ENCODE assay signal across 20 cellular contexts in the genomic region with DNA sequence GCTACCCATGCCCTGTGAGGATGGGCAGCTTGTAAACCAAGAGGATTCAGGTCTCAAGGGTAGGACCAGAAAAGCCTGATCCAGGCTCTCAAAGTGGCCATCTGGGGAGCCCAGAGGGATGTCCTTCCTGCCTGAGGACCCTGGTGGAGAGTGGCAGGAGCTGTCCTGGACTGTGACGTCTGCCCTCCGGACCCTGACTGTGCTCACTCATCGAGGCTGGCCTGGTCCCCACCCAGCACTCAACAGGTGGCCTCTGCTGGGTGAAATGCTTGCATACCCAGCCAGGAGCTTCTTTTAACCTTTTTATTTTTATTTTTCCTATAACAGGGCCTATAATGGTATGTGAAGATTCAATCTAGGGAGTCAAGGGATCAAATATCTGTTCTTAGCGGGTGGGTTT. TPM values are rescaled to one million over a fixed set of nuclear protein-coding genes. Genes with fewer than 3 reads are reported as not detected.
A peak's percentile ranks its signal among the peaks of the same experiment; 100 is the strongest.
DNase-seq lines count a peak whose midpoint lies in the region; ATAC-seq and TF ChIP-seq lines count a peak whose summit lies in the region.
"Had no signal": no experiment of that assay in that cellular context is flagged by ENCODE, and none has a peak within 500 bp of the region (broad histone marks: within the 10 kb centered on the region; RNA-seq: fewer than 3 reads in every experiment).

No MANE protein-coding gene starts in this region.

- H3K4me3 Mint-ChIP-seq in CD4-positive, CD25-positive, alpha-beta regulatory T cell: peak overlapping the region in 2 of 4 donors; percentile 67 to 71
- H3K4me3 Mint-ChIP-seq in CD4-positive, alpha-beta T cell: peak overlapping the region; percentile 15
- H3K4me3 Mint-ChIP-seq in memory B cell: no peak overlapping the region

- H3K27me3 Mint-ChIP-seq in CD4-positive, CD25-positive, alpha-beta regulatory T cell: no peaks in the 10 kb centered on the region
- H3K27me3 Mint-ChIP-seq in CD4-positive, alpha-beta T cell: no peaks in the 10 kb centered on the region
- no peaks in the 10 kb centered on the region for H3K27me3 Mint-ChIP-seq in memory B cell
- H3K27me3 Mint-ChIP-seq: IgD-negative memory B cell had no signal

- intact Hi-C loops in CD4-positive, alpha-beta T cell (cut with DNase I, micrococcal nuclease): no loop called here
- intact Hi-C loops in vagina (cut with DNase I): no loop called here

- no peak for DNase-seq in CD4-positive, CD25-positive, alpha-beta regulatory T cell
- no peak for DNase-seq in CD4-positive, alpha-beta T cell
- DNase-seq in RWPE2 (ENCODE audit: low spot score) (no peak), memory B cell (ENCODE audit: low spot score in 2 of 2) (no peak), NCI-H2081 treated with DMSO at 0.1 percent for 48 hours (lab: John Stamatoyannopoulos, UW) (no peak), NCI-H1092 (lab: John Stamatoyannopoulos, UW) (no peak), vagina (ENCODE audit: extremely low spot score in 2 of 2) (no peak)
- DNase-seq: GOT3, HCEC 1CT, MV-4-11, NCI-H1694, NCI-H2081, NCI-H446 treated with DMSO at 0.1 percent for 48 hours, NCI-H526 treated with DMSO at 0.1 percent for 48 hours, OCI-M1, Right ventricle myocardium superior had no signal

- H3K4me1 Mint-ChIP-seq in CD4-positive, CD25-positive, alpha-beta regulatory T cell: peaks cover 24 to 58% (median 35%) of the 10 kb centered on the region in 4 donors
- peaks cover 41% of the 10 kb centered on the region for H3K4me1 Mint-ChIP-seq in CD4-positive, alpha-beta T cell (ENCODE audit: low read depth)
- H3K4me1 Mint-ChIP-seq in memory B cell: peaks cover 25% of the 10 kb centered on the region

- CTCF ChIA-PET in CD4-positive, alpha-beta T cell (lab: Charles Lee): interaction anchor here (1.4 kb wide), 1 partner anchor 21 kb away, joined by 7 read pairs; no protein-coding TSS in a partner anchor

- H3K9me3 Mint-ChIP-seq in CD4-positive, CD25-positive, alpha-beta regulatory T cell: peaks cover 0 to 1% (median 0%) of the 10 kb centered on the region in 7 donors
- H3K9me3 Mint-ChIP-seq in CD4-positive, alpha-beta T cell: no peaks in the 10 kb centered on the region
- no peaks in the 10 kb centered on the region for H3K9me3 Mint-ChIP-seq in memory B cell
- H3K9me3 Mint-ChIP-seq: CD4-positive, alpha-beta memory T cell; IgD-negative memory B cell had no signal

- H3K27me3 ChIP-seq in CD4-positive, CD25-positive, alpha-beta regulatory T cell (ENCODE audit: control insufficient read depth, insufficient read depth, low read length): no peaks in the 10 kb centered on the region
- no peaks in the 10 kb centered on the region for H3K27me3 ChIP-seq in CD4-positive, alpha-beta T cell (ENCODE audit: control insufficient read depth, insufficient read depth, low read length)
- H3K27me3 ChIP-seq in RWPE2 (ENCODE audit: insufficient read depth, poor library complexity, severe bottlenecking) (no peaks in the 10 kb centered on the region), vagina (no peaks in the 10 kb centered on the region)

- H3K36me3 Mint-ChIP-seq in CD4-positive, CD25-positive, alpha-beta regulatory T cell: peaks cover 4% of the 10 kb centered on the region
- H3K36me3 Mint-ChIP-seq in CD4-positive, alpha-beta T cell (ENCODE audit: low read depth): no peaks in the 10 kb centered on the region
- H3K36me3 Mint-ChIP-seq in memory B cell: no peaks in the 10 kb centered on the region
- H3K36me3 Mint-ChIP-seq: CD4-positive, alpha-beta memory T cell; IgD-negative memory B cell had no signal

- no peak for TF ChIP-seq CTCF in CD4-positive, alpha-beta T cell (IDR thresholded peaks at IDR 0.05)
- TF ChIP-seq CTCF in RWPE2 (IDR thresholded peaks at IDR 0.05; ENCODE audit: poor library complexity, severe bottlenecking) (no peak), vagina (IDR thresholded peaks at IDR 0.05) (no peak)

- H3K36me3 ChIP-seq in CD4-positive, CD25-positive, alpha-beta regulatory T cell (ENCODE audit: control insufficient read depth, insufficient read depth, low read length): no peaks in the 10 kb centered on the region
- H3K36me3 ChIP-seq in RWPE2 (ENCODE audit: low read depth) (no peaks in the 10 kb centered on the region), vagina (no peaks in the 10 kb centered on the region)

- peak overlapping the region; percentile 68 for H3K4me3 ChIP-seq in CD4-positive, CD25-positive, alpha-beta regulatory T cell (ENCODE audit: low read depth, low read length)
- H3K4me3 ChIP-seq in RWPE2 (ENCODE audit: severe bottlenecking): no peak overlapping the region
- H3K4me3 ChIP-seq in vagina: no peak overlapping the region

- H3K27ac Mint-ChIP-seq in CD4-positive, CD25-positive, alpha-beta regulatory T cell: peak overlapping the region; percentile 88 to 97 (median 94)
- H3K27ac Mint-ChIP-seq in CD4-positive, alpha-beta T cell: no peak overlapping the region
- H3K27ac Mint-ChIP-seq in memory B cell: peak overlapping the region; percentile 82

- H3K27ac ChIP-seq in CD4-positive, CD25-positive, alpha-beta regulatory T cell (ENCODE audit: insufficient read depth, low read length, poor library complexity, severe bottlenecking): peak overlapping the region; percentile 69
- no peak overlapping the region for H3K27ac ChIP-seq in CD4-positive, alpha-beta T cell (ENCODE audit: low read depth, low read length)
- H3K27ac ChIP-seq in RWPE2 (ENCODE audit: poor library complexity, severe bottlenecking) (peak overlapping the region; percentile 98), vagina (no peak overlapping the region)

- no peak for TF ChIP-seq POLR2A in vagina (IDR thresholded peaks at IDR 0.05)

- H3K9me3 ChIP-seq in CD4-positive, CD25-positive, alpha-beta regulatory T cell (ENCODE audit: control insufficient read depth in 2 of 2, low read length in 2 of 2): no peaks in the 10 kb centered on the region
- H3K9me3 ChIP-seq in CD4-positive, alpha-beta T cell (ENCODE audit: control insufficient read depth, low read length): no peaks in the 10 kb centered on the region
- H3K9me3 ChIP-seq in RWPE2 (ENCODE audit: severe bottlenecking) (no peaks in the 10 kb centered on the region), vagina (no peaks in the 10 kb centered on the region)

- POLR2A ChIA-PET in CD4-positive, alpha-beta T cell (lab: Charles Lee): interaction anchor here (1.4 to 3.1 kb wide), 7 partner anchors 9 to 56 kb away, joined by 4 to 22 read pairs (median 8); partner anchors contain the start of genes CREG2 and RNF149

- H3K4me1 ChIP-seq in CD4-positive, CD25-positive, alpha-beta regulatory T cell (ENCODE audit: control insufficient read depth, insufficient read depth, low read length, poor library complexity, severe bottlenecking): peaks cover 39% of the 10 kb centered on the region
- H3K4me1 ChIP-seq in RWPE2 (ENCODE audit: insufficient read depth, poor library complexity, severe bottlenecking): peaks cover 27% of the 10 kb centered on the region
- no peaks in the 10 kb centered on the region for H3K4me1 ChIP-seq in vagina

- no peak for ATAC-seq in CD4-positive, CD25-positive, alpha-beta regulatory T cell (ENCODE audit: low read depth in 2 of 2)
- no peak for ATAC-seq in CD4-positive, alpha-beta T cell (ENCODE audit: poor library complexity)
- ATAC-seq in RWPE2 (ENCODE audit: low read depth): no peak
- ATAC-seq in memory B cell (ENCODE audit: low read depth): no peak

RNA-seq across cellular contexts. Expression of gene CREG2, which starts 24.5 kb away (rescaled TPM):
- total RNA-seq in CD4-positive, CD25-positive, alpha-beta regulatory T cell: 2.2 TPM
- polyA plus RNA-seq in CD4-positive, CD25-positive, alpha-beta regulatory T cell: 1 to 10 TPM; 2.1 to 5.2 (median 3.8) TPM
- total RNA-seq in CD4-positive, alpha-beta T cell: under 1 TPM in 1 of 2 experiments, not detected in 1; 0.03 TPM
- total RNA-seq in vagina: 0.25 TPM
- total RNA-seq: CD4-positive, alpha-beta memory T cell; Right ventricle myocardium superior; SK-MEL-5 had no signal
- polyA plus RNA-seq: BJ had no signal

RNA-seq across cellular contexts. Expression of gene RNF149, which starts 54.3 kb away (rescaled TPM):
- 221 TPM for total RNA-seq in CD4-positive, CD25-positive, alpha-beta regulatory T cell
- polyA plus RNA-seq in CD4-positive, CD25-positive, alpha-beta regulatory T cell: 10 to 100 TPM; 84.4 to 97.3 (median 90.9) TPM
- 100 to 1,000 TPM; 139 to 150 TPM for total RNA-seq in CD4-positive, alpha-beta T cell
- 89.4 TPM for total RNA-seq in vagina

Comparison
In these comparisons a context has a peak if more than half of its experiments do, and no peak if none do; other contexts are left out.
1. H3K27ac ChIP-seq: peak in CD4-positive, CD25-positive, alpha-beta regulatory T cell (single experiment) and RWPE2 (single experiment); none in CD4-positive, alpha-beta T cell (single experiment) and vagina (single experiment).